Comparison of ENCODE assay signal across 8 cellular contexts in the genomic region with DNA sequence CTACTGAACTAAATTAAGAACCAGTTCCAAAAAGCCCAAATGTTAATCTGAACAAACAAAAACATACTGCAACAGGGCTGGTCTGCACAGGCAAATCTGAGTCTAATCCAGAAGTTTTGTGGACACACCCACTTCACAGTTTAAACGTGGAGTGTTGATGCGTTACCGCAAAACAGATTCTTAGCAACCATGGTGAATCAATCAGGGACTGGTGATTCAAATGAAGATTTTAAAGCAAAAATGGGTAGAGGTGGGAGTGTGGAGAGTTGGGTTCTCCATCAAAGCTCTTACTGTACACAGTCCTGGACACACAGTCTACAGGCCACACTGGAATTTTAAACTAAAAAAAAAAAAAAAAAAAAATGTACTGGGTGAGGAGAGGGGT. TPM values are rescaled to one million over a fixed set of nuclear protein-coding genes. Genes with fewer than 3 reads are reported as not detected.
DNase-seq lines count a peak whose midpoint lies in the region; FAIRE-seq and TF ChIP-seq lines count a peak whose summit lies in the region.

No MANE protein-coding gene starts in this region.

- H3K27me3 ChIP-seq in small intestine (ENCODE audit: control insufficient read depth in 2 of 2, insufficient read depth in 2 of 2, low read length in 2 of 2): no peaks in the 10 kb centered on the region
- H3K27me3 ChIP-seq in BE2C: no peaks in the 10 kb centered on the region

- WGBS in small intestine, 3 donors: 2 to 11% (median 6%) methylated on average over 3 of the region's 3 CpGs

- H3K4me1 ChIP-seq in small intestine (ENCODE audit: control insufficient read depth in 2 of 2, insufficient read depth in 1 of 2, low read depth in 1 of 2, low read length in 1 of 2): peaks cover 7 to 28% of the 10 kb centered on the region in 2 donors
- peaks cover 55% of the 10 kb centered on the region for H3K4me1 ChIP-seq in BE2C

- no peaks in the 10 kb centered on the region for H3K9me3 ChIP-seq in small intestine (ENCODE audit: control insufficient read depth, low read depth)
- H3K9me3 ChIP-seq in BE2C: no peaks in the 10 kb centered on the region

- DNase-seq in SHP77 (lab: John Stamatoyannopoulos, UW) (peak; percentile 19 to 54), SHP77 treated with DMSO at 0.1 percent for 48 hours (lab: John Stamatoyannopoulos, UW) (no peak), fibroblast of peridontal ligament (ENCODE audit: extremely low read depth) (peak; percentile 88), small intestine (peak; percentile 56), nucleus accumbens (lab: John Stamatoyannopoulos, UW) (no peak), BE2C (no peak), KG1 (lab: John Stamatoyannopoulos, UW) (no peak)

- no peak for TF ChIP-seq CTCF in VCaP (conservative IDR thresholded peaks at IDR 0.05)
- TF ChIP-seq CTCF in BE2C (IDR thresholded peaks at IDR 0.05; ENCODE audit: low read depth, low read length): no peak

- H3K27ac ChIP-seq in VCaP (peak overlapping the region; percentile 79), small intestine (ENCODE audit: low read depth in 1 of 2, low read length in 1 of 2) (peak overlapping the region; percentile 68 to 97)

- FAIRE-seq in small intestine (lab: Jason Lieb, UNC): no peak

- H3K36me3 ChIP-seq in small intestine (ENCODE audit: control insufficient read depth in 2 of 2, insufficient read depth in 2 of 2, low read length in 2 of 2) (peaks cover 0 to 3% of the 10 kb centered on the region in 2 donors), BE2C (peaks cover 27% of the 10 kb centered on the region)

- H3K4me3 ChIP-seq in small intestine (ENCODE audit: low read depth in 1 of 2, low read length in 2 of 2): peak overlapping the region in 1 of 2 donors; percentile 24
- no peak overlapping the region for H3K4me3 ChIP-seq in BE2C (ENCODE audit: low read depth, low read length)

RNA-seq across cellular contexts. Expression of a gene that starts 5.2 kb away (rescaled TPM):
- polyA plus RNA-seq in small intestine: 1,000 to 10,000 TPM; 1,129 to 2,583 (median 1,917) TPM
- 333 TPM for polyA plus RNA-seq in BE2C (2012; ENCODE audit: insufficient read depth, insufficient read length, low read depth)

Comparison
In these comparisons a context has a peak if more than half of its experiments do, and no peak if none do; other contexts are left out.
1. DNase-seq: peak in SHP77 (2 of 2), fibroblast of peridontal ligament (single experiment) and small intestine (single experiment); none in SHP77 treated with DMSO at 0.1 percent for 48 hours (single experiment), nucleus accumbens (0 of 56), BE2C (single experiment) and KG1 (single experiment).